Comparison of ENCODE assay signal across 15 cellular contexts in genomic region chr6:139655783-139656705, GRCh38.
DNase-seq lines count a peak whose midpoint lies in the region; ATAC-seq and TF ChIP-seq lines count a peak whose summit lies in the region.
"Had no signal": no experiment of that assay in that cellular context is flagged by ENCODE, and none has a peak within 500 bp of the region (broad histone marks: within the 10 kb centered on the region; RNA-seq: fewer than 3 reads in every experiment).

No MANE protein-coding gene starts in this region.

- H3K9me3 Mint-ChIP-seq in progenitor cell of endocrine pancreas (ENCODE audit: low read depth): peaks cover 4% of the 10 kb centered on the region
- H3K9me3 Mint-ChIP-seq: activated naive CD8-positive, alpha-beta T cell treated with anti-CD3 and anti-CD28 coated beads, Interleukin-2, amount 50 U/mL, for 24 hours; GM23338 had no signal

- no peaks in the 10 kb centered on the region for H3K27me3 Mint-ChIP-seq in progenitor cell of endocrine pancreas

- peak overlapping the region; percentile 71 for H2AFZ ChIP-seq in HCT116 (ENCODE audit: low read depth, low read length, poor library complexity, severe bottlenecking)
- H2AFZ ChIP-seq: GM23338 had no signal

- no peaks in the 10 kb centered on the region for H4K20me1 ChIP-seq in HCT116 (ENCODE audit: insufficient read depth)

- H3K79me2 ChIP-seq in HCT116 (ENCODE audit: insufficient read depth, low read length): no peaks in the 10 kb centered on the region

- no peak for TF ChIP-seq POLR2A in HCT116 (IDR thresholded peaks at IDR 0.05; ENCODE audit: borderline replicate concordance, extremely low read depth, insufficient read depth, insufficient read length)

- intact Hi-C loops in HCT116 (cut with micrococcal nuclease): loop anchor here (5.0 kb wide), 1 partner anchor 279 kb away; no protein-coding TSS in a partner anchor

- no peaks in the 10 kb centered on the region for H3K27me3 ChIP-seq in HCT116 (ENCODE audit: insufficient read depth, low read length)

- H3K9ac ChIP-seq in HCT116 (ENCODE audit: low read length): no peak overlapping the region

- peak; percentile 84 for ATAC-seq in HCT116
- peak; percentile 97 for ATAC-seq in esophagus mucosa
- ATAC-seq in HG02610 (IDR thresholded peaks at IDR 0.05; ENCODE audit: unreplicated experiment): no peak
- ATAC-seq: activated naive CD8-positive, alpha-beta T cell treated with anti-CD3 and anti-CD28 coated beads, Interleukin-2, amount 50 U/mL, for 24 hours had no signal

- peak overlapping the region; percentile 43 for H3K27ac Mint-ChIP-seq in progenitor cell of endocrine pancreas
- H3K27ac Mint-ChIP-seq: activated naive CD8-positive, alpha-beta T cell treated with anti-CD3 and anti-CD28 coated beads, Interleukin-2, amount 50 U/mL, for 24 hours; GM23338 had no signal

- H3K4me1 Mint-ChIP-seq in progenitor cell of endocrine pancreas (ENCODE audit: low read depth): peaks cover 37% of the 10 kb centered on the region
- H3K4me1 Mint-ChIP-seq: activated naive CD8-positive, alpha-beta T cell treated with anti-CD3 and anti-CD28 coated beads, Interleukin-2, amount 50 U/mL, for 24 hours had no signal

- no peak overlapping the region for H3K27ac ChIP-seq in HCT116 (ENCODE audit: low read depth, low read length)
- H3K27ac ChIP-seq: VCaP had no signal

- H3K4me2 ChIP-seq in HCT116 (ENCODE audit: low read length): peak overlapping the region; percentile 56
- H3K4me2 ChIP-seq: GM23338 had no signal

- TF ChIP-seq CTCF in HCT116 (IDR thresholded peaks at IDR 0.05 in 2 of 3, conservative IDR thresholded peaks at IDR 0.05 in 1 of 3; ENCODE audit: borderline replicate concordance in 1 of 3, insufficient read depth in 1 of 3, low read depth in 2 of 3, low read length in 2 of 3) (no peak), progenitor cell of endocrine pancreas (IDR thresholded peaks at IDR 0.05; ENCODE audit: unreplicated experiment) (no peak)

- no TSS peak for BruUV-seq in HCT116 (replicated peaks; lab: Mats Ljungman, UMichigan)

- POLR2A ChIA-PET in HCT116 (lab: Charles Lee): no interaction called here

- peaks cover 0 to 11% of the 10 kb centered on the region in 2 experiments; a peak in 3 of 4 replicates for H3K4me1 ChIP-seq in HCT116 (ENCODE audit: control insufficient read depth in 1 of 2, insufficient read depth in 2 of 2, low read length in 2 of 2)

- RAD21 ChIA-PET in HCT116 (lab: Charles Lee; ENCODE audit: low non-redundant PET in 1 of 2, low total read pairs in 2 of 2, uncharacterized antibody in 2 of 2, unreplicated experiment in 2 of 2): no interaction called here

- H3K36me3 ChIP-seq in HCT116 (ENCODE audit: control insufficient read depth in 1 of 2, insufficient read depth in 2 of 2, low read length in 2 of 2): no peaks in the 10 kb centered on the region

- no peaks in the 10 kb centered on the region for H3K9me3 ChIP-seq in HCT116 (ENCODE audit: control insufficient read depth in 1 of 2, insufficient read depth in 1 of 2, low read depth in 1 of 2, low read length in 2 of 2)

- H3K4me3 Mint-ChIP-seq in progenitor cell of endocrine pancreas (ENCODE audit: low read depth): no peak overlapping the region
- H3K4me3 Mint-ChIP-seq: activated naive CD8-positive, alpha-beta T cell treated with anti-CD3 and anti-CD28 coated beads, Interleukin-2, amount 50 U/mL, for 24 hours; GM23338 had no signal

- DNase-seq in HCT116 (ENCODE audit: low read depth, low spot score): peak; percentile 23
- peak; percentile 82 to 86 for DNase-seq in NCI-H526 (lab: John Stamatoyannopoulos, UW)
- no peak for DNase-seq in progenitor cell of endocrine pancreas (ENCODE audit: low spot score, unreplicated experiment)
- DNase-seq in AG08395 (ENCODE audit: low spot score): no peak
- DNase-seq in Ammon's horn (ENCODE audit: low spot score): no peak
- DNase-seq in amniotic stem cell (lab: John Stamatoyannopoulos, UW): no peak
- DNase-seq: activated CD8-positive, alpha-beta memory T cell treated with anti-CD3 and anti-CD28 coated beads, Interleukin-2, amount 50 U/mL, for 48 hours; activated naive CD8-positive, alpha-beta T cell treated with anti-CD3 and anti-CD28 coated beads, Interleukin-2, amount 50 U/mL, for 24 hours; NCI-H1694 treated with DMSO at 0.1 percent for 48 hours; right cardiac atrium; Right ventricle myocardium superior had no signal

- TF ChIP-seq RAD21 in HCT116 (IDR thresholded peaks at IDR 0.05; ENCODE audit: low read depth): no peak

- no peaks in the 10 kb centered on the region for H3K9me2 ChIP-seq in HCT116 (ENCODE audit: insufficient read depth)

- no peaks in the 10 kb centered on the region for H3K36me3 Mint-ChIP-seq in progenitor cell of endocrine pancreas (ENCODE audit: insufficient read depth)

- no peak overlapping the region for H3K4me3 ChIP-seq in HCT116 (replicated peaks in 1 of 2; ENCODE audit: low read depth in 1 of 2, low read length in 2 of 2)
- H3K4me3 ChIP-seq: GM23338 had no signal

- CTCF ChIA-PET in HCT116 (lab: Charles Lee): no interaction called here

TF ChIP-seq in HCT116, 20 proteins besides CTCF, POLR2A, EP300 and RAD21:
- TF ChIP-seq, protein P1, sequence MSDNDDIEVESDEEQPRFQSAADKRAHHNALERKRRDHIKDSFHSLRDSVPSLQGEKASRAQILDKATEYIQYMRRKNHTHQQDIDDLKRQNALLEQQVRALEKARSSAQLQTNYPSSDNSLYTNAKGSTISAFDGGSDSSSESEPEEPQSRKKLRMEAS (IDR thresholded peaks at IDR 0.05): peak; percentile 25; the same call in 1 of the 2 replicates
- TF ChIP-seq SP1 (IDR thresholded peaks at IDR 0.05; ENCODE audit: low read depth): peak; percentile 34; the same call in 1 of the 2 replicates
- TF ChIP-seq YY1 (IDR thresholded peaks at IDR 0.05; ENCODE audit: extremely low read depth, insufficient replicate concordance, low read depth, low read length): no peak
- TF ChIP-seq CBX3 (IDR thresholded peaks at IDR 0.05; ENCODE audit: low read depth): 0 out of 2 replicates have a peak, but pooled peaks have one; percentile 42
TF ChIP-seq in HCT116: peak in this region for 3.

Comparison
In these comparisons a context has a peak if more than half of its experiments do, and no peak if none do; other contexts are left out.
1. DNase-seq: peak in HCT116 (single experiment) and NCI-H526 (2 of 2); none in progenitor cell of endocrine pancreas (single experiment), AG08395 (single experiment), Ammon's horn (single experiment) and amniotic stem cell (single experiment).